9 cellular contexts compared by ENCODE assay signal in genomic region chr12:111188436-111188835, GRCh38.
"Had no signal": no experiment of that assay in that cellular context is flagged by ENCODE, and none has a peak within 500 bp of the region (broad histone marks: within the 10 kb centered on the region; RNA-seq: fewer than 3 reads in every experiment).

No MANE protein-coding gene starts in this region.

- H3K27ac ChIP-seq: GM23248, HL-60 had no signal

- ATAC-seq: HepG2 had no signal

- H3K27ac Mint-ChIP-seq: HFFc6, IgD-negative memory B cell had no signal

- H3K9me3 Mint-ChIP-seq: H9 had no signal

- H3K4me3 Mint-ChIP-seq: H9, HFFc6 had no signal

- H3K4me3 ChIP-seq: GM23248 had no signal

- H3K36me3 Mint-ChIP-seq: IgD-negative memory B cell had no signal

- DNase-seq: GM23248, GOT3, H9, HCEC 1CT, HFFc6, KBM-7 had no signal
